Comparison of ENCODE assay signal across 9 cellular contexts in genomic region chr19:7873304-7874079, GRCh38. TPM values are rescaled to one million over a fixed set of nuclear protein-coding genes. Genes with fewer than 3 reads are reported as not detected.
DNase-seq lines count a peak whose midpoint lies in the region; ATAC-seq, FAIRE-seq and TF ChIP-seq lines count a peak whose summit lies in the region.
"Had no signal": no experiment of that assay in that cellular context is flagged by ENCODE, and none has a peak within 500 bp of the region (broad histone marks: within the 10 kb centered on the region; RNA-seq: fewer than 3 reads in every experiment).

No MANE protein-coding gene starts in this region.

- H3K9me2 ChIP-seq in PC-9 (ENCODE audit: insufficient read depth), result no peaks in the 10 kb centered on the region

- H3K4me2 ChIP-seq in PC-9, result peak overlapping the region; percentile 79

- H3K9me3 ChIP-seq in PC-9 (ENCODE audit: insufficient read depth, low read depth) (no peaks in the 10 kb centered on the region), left ventricle myocardium inferior (replicated peaks) (no peaks in the 10 kb centered on the region), prostate gland (no peaks in the 10 kb centered on the region), kidney (ENCODE audit: control insufficient read depth in 1 of 2, low read length in 2 of 2) (no peaks in the 10 kb centered on the region)

- no peak overlapping the region for H3K27ac ChIP-seq in PC-9
- no peak overlapping the region for H3K27ac ChIP-seq in left ventricle myocardium inferior (replicated peaks)
- H3K27ac ChIP-seq in prostate gland, result no peak overlapping the region
- H3K27ac ChIP-seq in kidney (ENCODE audit: low read depth in 2 of 2, low read length in 2 of 2), result no peak overlapping the region

- no TSS peak for BruUV-seq in PC-9 (replicated peaks; lab: Mats Ljungman, UMichigan)

- TF ChIP-seq CTCF in PC-9 (conservative IDR thresholded peaks at IDR 0.05) (no peak), left ventricle myocardium inferior (IDR thresholded peaks at IDR 0.05; ENCODE audit: borderline replicate concordance) (no peak), prostate gland (IDR thresholded peaks at IDR 0.05) (no peak), kidney (IDR thresholded peaks at IDR 0.05; ENCODE audit: borderline replicate concordance, extremely low read depth, insufficient read depth) (no peak)

- H3F3A ChIP-seq in PC-9 (ENCODE audit: insufficient read depth, low read depth), result peaks cover 40% of the 10 kb centered on the region

- POLR2A ChIA-PET in PC-9 (lab: Charles Lee; ENCODE audit: unreplicated experiment), result no interaction called here

- CTCF ChIA-PET in PC-9 (lab: Charles Lee), result no interaction called here

- peak; percentile 36 for DNase-seq in NCI-H510A (lab: John Stamatoyannopoulos, UW)
- no peak for DNase-seq in NCI-H510A treated with DMSO at 0.1 percent for 48 hours (lab: John Stamatoyannopoulos, UW)
- no peak for DNase-seq in PC-9
- DNase-seq in left ventricle myocardium inferior, result no peak
- no peak for DNase-seq in prostate gland (ENCODE audit: low spot score)
- DNase-seq in kidney, result no peak
- no peak for DNase-seq in posterior vena cava (ENCODE audit: low spot score)
- DNase-seq: MV-4-11 had no signal

- H3K4me3 ChIP-seq in PC-9 (peak overlapping the region; percentile 71; the same call in 1 of the 2 replicates), left ventricle myocardium inferior (peak overlapping the region; percentile 59), prostate gland (peak overlapping the region; percentile 38 to 48), kidney (ENCODE audit: low read length in 2 of 2) (no peak overlapping the region)

- peaks cover 20% of the 10 kb centered on the region for H3K4me1 ChIP-seq in PC-9 (replicated peaks; ENCODE audit: insufficient read depth)
- peaks cover 43% of the 10 kb centered on the region for H3K4me1 ChIP-seq in left ventricle myocardium inferior
- H3K4me1 ChIP-seq in prostate gland (replicated peaks), result no peaks in the 10 kb centered on the region
- peaks cover 3 to 8% of the 10 kb centered on the region in 2 donors for H3K4me1 ChIP-seq in kidney (ENCODE audit: control insufficient read depth in 1 of 2, insufficient read depth in 1 of 2, low read depth in 1 of 2, low read length in 2 of 2)

- no peak for ATAC-seq in GM21367 (IDR thresholded peaks at IDR 0.05; ENCODE audit: unreplicated experiment)

- H4K20me1 ChIP-seq in PC-9 (ENCODE audit: insufficient read depth), result no peaks in the 10 kb centered on the region

- no peaks in the 10 kb centered on the region for H3K36me3 ChIP-seq in PC-9 (ENCODE audit: low read depth)
- H3K36me3 ChIP-seq in left ventricle myocardium inferior, result no peaks in the 10 kb centered on the region
- H3K36me3 ChIP-seq in prostate gland, result no peaks in the 10 kb centered on the region
- no peaks in the 10 kb centered on the region for H3K36me3 ChIP-seq in kidney (ENCODE audit: control insufficient read depth in 1 of 2, insufficient read depth in 2 of 2, low read length in 2 of 2)

- no peak overlapping the region for H3K9ac ChIP-seq in kidney (ENCODE audit: low read length in 2 of 2)

- no peak for TF ChIP-seq POLR2A in prostate gland (IDR thresholded peaks at IDR 0.05)

- H3K79me2 ChIP-seq in PC-9 (ENCODE audit: low read depth), result no peaks in the 10 kb centered on the region

- intact Hi-C loops in PC-9 (cut with micrococcal nuclease; ENCODE audit: unreplicated experiment), result loop anchor here (2.0 kb wide), 1 partner anchor 43 kb away; the partner anchor contains the start of gene EVI5L
- intact Hi-C loops in left ventricle myocardium inferior (cut with micrococcal nuclease), result no loop called here
- intact Hi-C loops in prostate gland (cut with DNase I), result no loop called here
- intact Hi-C loops in kidney (cut with DNase I), result no loop called here
- intact Hi-C loops in posterior vena cava (cut with DNase I), result loop anchor here in 1 of 2 donors (1.0 kb wide), 1 partner anchor 43 kb away; the partner anchor contains the start of gene EVI5L

- no peak for FAIRE-seq in kidney (lab: Jason Lieb, UNC)

- H3K27me3 ChIP-seq in PC-9 (ENCODE audit: insufficient read depth, low read depth) (no peaks in the 10 kb centered on the region), left ventricle myocardium inferior (ENCODE audit: low read depth) (peaks cover 59% of the 10 kb centered on the region), prostate gland (replicated peaks; ENCODE audit: insufficient read depth) (no peaks in the 10 kb centered on the region)

- H2AFZ ChIP-seq in PC-9, result 0 out of 2 replicates have a peak overlapping the region, but pooled peaks have one; percentile 72

- 28% methylated on average over 50 of the region's 53 CpGs for WGBS in prostate gland

RNA-seq across cellular contexts. Expression of gene PRR36, which starts 0.7 kb away (rescaled TPM):
- total RNA-seq in PC-9 (2021) (12.9 and 20.3 TPM in 2 replicates), left ventricle myocardium inferior (not detected), prostate gland (1 to 10 TPM; 2.2 to 4.2 TPM), kidney (4.2 TPM), posterior vena cava (under 1 TPM; 0.09 to 0.14 TPM)
- polyA plus RNA-seq in kidney (ENCODE audit: insufficient read depth, low read depth, low replicate concordance), result 1.1 TPM

RNA-seq across cellular contexts. Expression of gene LRRC8E, which starts 14.8 kb away (rescaled TPM):
- total RNA-seq in PC-9 (2021) (24.1 and 24.4 TPM in 2 replicates), left ventricle myocardium inferior (0.44 TPM), prostate gland (10 to 100 TPM in 1 of 2 donors, 1 to 10 TPM in 1; 4.8 to 11.7 TPM), kidney (9.1 TPM), posterior vena cava (not detected)
- polyA plus RNA-seq in kidney (ENCODE audit: insufficient read depth, low read depth, low replicate concordance), result 2.2 TPM

RNA-seq across cellular contexts. Expression of gene MAP2K7, which starts 30.2 kb away (rescaled TPM):
- total RNA-seq in PC-9 (2021) (52.4 and 54.0 TPM in 2 replicates), left ventricle myocardium inferior (24.2 TPM), prostate gland (10 to 100 TPM; 21.6 to 45.2 TPM), kidney (37.0 TPM), posterior vena cava (10 to 100 TPM; 22.2 to 26.6 TPM)
- polyA plus RNA-seq in kidney (ENCODE audit: insufficient read depth, low read depth, low replicate concordance), result 16.7 TPM

RNA-seq across cellular contexts. Expression of gene TGFBR3L, which starts 41.1 kb away (rescaled TPM):
- total RNA-seq in PC-9 (2021) (2.0 and 2.3 TPM in 2 replicates), left ventricle myocardium inferior (8.2 TPM), prostate gland (1 to 10 TPM in 1 of 2 donors, not detected in 1; 3.2 TPM), kidney (0.44 TPM), posterior vena cava (1 to 10 TPM; 1.5 to 4.4 TPM)
- polyA plus RNA-seq in kidney (ENCODE audit: insufficient read depth, low read depth, low replicate concordance), result 1.5 TPM

RNA-seq across cellular contexts. Expression of gene EVI5L, which starts 43.5 kb away (rescaled TPM):
- total RNA-seq in PC-9 (2021), result 13.1 and 19.2 TPM in 2 replicates
- total RNA-seq in left ventricle myocardium inferior, result 22.9 TPM
- total RNA-seq in prostate gland, result 10 to 100 TPM; 24.0 to 25.7 TPM
- 15.9 TPM for total RNA-seq in kidney
- polyA plus RNA-seq in kidney (ENCODE audit: insufficient read depth, low read depth, low replicate concordance), result 14.5 TPM
- 10 to 100 TPM; 14.9 to 16.0 TPM for total RNA-seq in posterior vena cava

Comparison
In these comparisons a context has a peak if more than half of its experiments do, and no peak if none do; other contexts are left out.
1. H3K4me3 ChIP-seq: peak in PC-9 (single experiment), left ventricle myocardium inferior (single experiment) and prostate gland (2 of 2); none in kidney (0 of 2).